34 cellular contexts compared by ENCODE assay signal in the genomic region with DNA sequence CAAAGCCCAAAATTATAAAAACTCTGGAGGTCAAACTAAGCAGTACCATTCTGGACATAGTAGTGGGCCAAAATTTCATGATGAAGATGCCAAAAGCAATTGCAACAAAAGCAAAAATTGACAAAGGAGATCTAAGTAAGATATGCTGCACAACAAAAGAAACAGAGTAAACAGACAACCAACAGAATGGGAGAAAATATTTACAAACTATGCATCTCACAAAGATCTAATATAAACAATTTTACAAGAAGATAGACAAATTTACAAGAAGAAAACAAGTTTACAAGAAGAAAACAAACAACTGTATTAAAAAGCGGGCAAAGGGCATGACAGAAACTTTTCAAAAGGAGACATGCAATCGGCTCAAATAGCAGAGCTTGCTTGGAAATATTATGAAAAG.
"Had no signal": no experiment of that assay in that cellular context is flagged by ENCODE, and none has a peak within 500 bp of the region (broad histone marks: within the 10 kb centered on the region; RNA-seq: fewer than 3 reads in every experiment).

No MANE protein-coding gene starts in this region.

- H3K4me3 ChIP-seq: MG63 had no signal

- H3K27ac ChIP-seq: KMS-11 had no signal

- DNase-seq: Karpas-422, Kasumi-1, MG63, MM.1S, MV-4-11, NCI-H1048, NCI-H1092, NCI-H1092 treated with DMSO at 0.1 percent for 48 hours, NCI-H1105, NCI-H1105 treated with DMSO at 0.1 percent for 48 hours, NCI-H1417, NCI-H1417 treated with DMSO at 0.1 percent for 48 hours, NCI-H1436, NCI-H1436 treated with DMSO at 0.1 percent for 48 hours, NCI-H146, NCI-H1694, NCI-H1694 treated with DMSO at 0.1 percent for 48 hours, NCI-H187, NCI-H187 treated with DMSO at 0.1 percent for 48 hours, NCI-H1930, NCI-H2029, NCI-H2029 treated with DMSO at 0.1 percent for 48 hours, NCI-H2081, NCI-H2107, NCI-H2171, NCI-H2171 treated with DMSO at 0.1 percent for 48 hours, NCI-H2227 treated with DMSO at 0.1 percent for 48 hours, NCI-H226, NCI-H345, NCI-H446, NCI-H446 treated with DMSO at 0.1 percent for 48 hours, NCI-H510A, NCI-H510A treated with DMSO at 0.1 percent for 48 hours had no signal
